ENCODE assay signal across 1 cellular context in the genomic region with DNA sequence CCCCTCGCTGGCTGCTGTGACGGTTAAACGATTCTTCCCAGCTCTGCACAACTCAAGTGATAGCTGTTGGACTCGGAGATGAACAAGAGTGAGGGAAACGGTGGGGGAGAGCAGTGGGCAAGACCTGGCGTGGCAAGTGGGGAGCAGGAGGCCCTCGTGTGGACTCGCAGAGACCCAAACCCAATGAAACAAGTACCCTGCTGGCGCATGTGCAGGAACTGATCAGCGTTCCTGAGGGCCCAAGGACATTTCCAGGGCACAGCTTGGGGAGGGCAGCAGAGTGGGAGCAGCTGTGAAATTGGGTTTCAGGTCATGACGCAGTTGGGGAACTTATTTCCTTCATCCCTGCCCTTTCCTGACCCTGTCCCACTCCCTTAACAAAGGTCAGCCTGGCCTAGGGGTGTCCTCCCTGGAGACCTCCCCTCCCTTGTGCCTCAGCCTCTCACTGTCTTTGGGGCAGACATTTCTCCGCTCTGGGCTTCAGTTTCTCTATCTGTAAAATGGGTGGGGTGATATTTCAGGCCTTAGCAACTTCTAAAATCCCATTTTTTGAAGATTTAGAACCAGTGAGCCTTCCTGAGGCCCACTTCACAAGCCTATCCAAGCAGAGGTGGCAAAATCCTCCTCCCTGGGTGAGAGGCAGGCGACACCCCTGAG.
TF ChIP-seq lines count a peak whose summit lies in the region.

No MANE protein-coding gene starts in this region.

TF ChIP-seq in GM23338, 12 proteins besides CTCF, POLR2A, EP300 and RAD21 (continued from another document):
- TF ChIP-seq, protein P1, sequence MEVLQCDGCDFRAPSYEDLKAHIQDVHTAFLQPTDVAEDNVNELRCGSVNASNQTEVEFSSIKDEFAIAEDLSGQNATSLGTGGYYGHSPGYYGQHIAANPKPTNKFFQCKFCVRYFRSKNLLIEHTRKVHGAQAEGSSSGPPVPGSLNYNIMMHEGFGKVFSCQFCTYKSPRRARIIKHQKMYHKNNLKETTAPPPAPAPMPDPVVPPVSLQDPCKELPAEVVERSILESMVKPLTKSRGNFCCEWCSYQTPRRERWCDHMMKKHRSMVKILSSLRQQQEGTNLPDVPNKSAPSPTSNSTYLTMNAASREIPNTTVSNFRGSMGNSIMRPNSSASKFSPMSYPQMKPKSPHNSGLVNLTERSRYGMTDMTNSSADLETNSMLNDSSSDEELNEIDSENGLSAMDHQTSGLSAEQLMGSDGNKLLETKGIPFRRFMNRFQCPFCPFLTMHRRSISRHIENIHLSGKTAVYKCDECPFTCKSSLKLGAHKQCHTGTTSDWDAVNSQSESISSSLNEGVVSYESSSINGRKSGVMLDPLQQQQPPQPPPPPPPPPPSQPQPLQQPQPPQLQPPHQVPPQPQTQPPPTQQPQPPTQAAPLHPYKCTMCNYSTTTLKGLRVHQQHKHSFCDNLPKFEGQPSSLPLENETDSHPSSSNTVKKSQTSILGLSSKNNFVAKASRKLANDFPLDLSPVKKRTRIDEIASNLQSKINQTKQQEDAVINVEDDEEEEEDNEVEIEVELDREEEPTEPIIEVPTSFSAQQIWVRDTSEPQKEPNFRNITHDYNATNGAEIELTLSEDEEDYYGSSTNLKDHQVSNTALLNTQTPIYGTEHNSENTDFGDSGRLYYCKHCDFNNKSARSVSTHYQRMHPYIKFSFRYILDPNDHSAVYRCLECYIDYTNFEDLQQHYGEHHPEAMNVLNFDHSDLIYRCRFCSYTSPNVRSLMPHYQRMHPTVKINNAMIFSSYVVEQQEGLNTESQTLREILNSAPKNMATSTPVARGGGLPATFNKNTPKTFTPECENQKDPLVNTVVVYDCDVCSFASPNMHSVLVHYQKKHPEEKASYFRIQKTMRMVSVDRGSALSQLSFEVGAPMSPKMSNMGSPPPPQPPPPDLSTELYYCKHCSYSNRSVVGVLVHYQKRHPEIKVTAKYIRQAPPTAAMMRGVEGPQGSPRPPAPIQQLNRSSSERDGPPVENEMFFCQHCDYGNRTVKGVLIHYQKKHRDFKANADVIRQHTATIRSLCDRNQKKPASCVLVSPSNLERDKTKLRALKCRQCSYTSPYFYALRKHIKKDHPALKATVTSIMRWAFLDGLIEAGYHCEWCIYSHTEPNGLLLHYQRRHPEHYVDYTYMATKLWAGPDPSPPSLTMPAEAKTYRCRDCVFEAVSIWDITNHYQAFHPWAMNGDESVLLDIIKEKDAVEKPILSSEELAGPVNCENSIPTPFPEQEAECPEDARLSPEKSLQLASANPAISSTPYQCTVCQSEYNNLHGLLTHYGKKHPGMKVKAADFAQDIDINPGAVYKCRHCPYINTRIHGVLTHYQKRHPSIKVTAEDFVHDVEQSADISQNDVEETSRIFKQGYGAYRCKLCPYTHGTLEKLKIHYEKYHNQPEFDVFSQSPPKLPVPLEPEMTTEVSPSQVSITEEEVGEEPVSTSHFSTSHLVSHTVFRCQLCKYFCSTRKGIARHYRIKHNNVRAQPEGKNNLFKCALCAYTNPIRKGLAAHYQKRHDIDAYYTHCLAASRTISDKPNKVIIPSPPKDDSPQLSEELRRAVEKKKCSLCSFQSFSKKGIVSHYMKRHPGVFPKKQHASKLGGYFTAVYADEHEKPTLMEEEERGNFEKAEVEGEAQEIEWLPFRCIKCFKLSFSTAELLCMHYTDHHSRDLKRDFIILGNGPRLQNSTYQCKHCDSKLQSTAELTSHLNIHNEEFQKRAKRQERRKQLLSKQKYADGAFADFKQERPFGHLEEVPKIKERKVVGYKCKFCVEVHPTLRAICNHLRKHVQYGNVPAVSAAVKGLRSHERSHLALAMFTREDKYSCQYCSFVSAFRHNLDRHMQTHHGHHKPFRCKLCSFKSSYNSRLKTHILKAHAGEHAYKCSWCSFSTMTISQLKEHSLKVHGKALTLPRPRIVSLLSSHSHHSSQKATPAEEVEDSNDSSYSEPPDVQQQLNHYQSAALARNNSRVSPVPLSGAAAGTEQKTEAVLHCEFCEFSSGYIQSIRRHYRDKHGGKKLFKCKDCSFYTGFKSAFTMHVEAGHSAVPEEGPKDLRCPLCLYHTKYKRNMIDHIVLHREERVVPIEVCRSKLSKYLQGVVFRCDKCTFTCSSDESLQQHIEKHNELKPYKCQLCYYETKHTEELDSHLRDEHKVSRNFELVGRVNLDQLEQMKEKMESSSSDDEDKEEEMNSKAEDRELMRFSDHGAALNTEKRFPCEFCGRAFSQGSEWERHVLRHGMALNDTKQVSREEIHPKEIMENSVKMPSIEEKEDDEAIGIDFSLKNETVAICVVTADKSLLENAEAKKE (CRISPR knock-in tag; IDR thresholded peaks at IDR 0.05) = no peak
- TF ChIP-seq JUNB (IDR thresholded peaks at IDR 0.05; ENCODE audit: unreplicated experiment) (no peak), NANOG (IDR thresholded peaks at IDR 0.05; ENCODE audit: borderline replicate concordance) (no peak), STAT1 (IDR thresholded peaks at IDR 0.05; ENCODE audit: unreplicated experiment) (no peak)
- TF ChIP-seq, protein P2, sequence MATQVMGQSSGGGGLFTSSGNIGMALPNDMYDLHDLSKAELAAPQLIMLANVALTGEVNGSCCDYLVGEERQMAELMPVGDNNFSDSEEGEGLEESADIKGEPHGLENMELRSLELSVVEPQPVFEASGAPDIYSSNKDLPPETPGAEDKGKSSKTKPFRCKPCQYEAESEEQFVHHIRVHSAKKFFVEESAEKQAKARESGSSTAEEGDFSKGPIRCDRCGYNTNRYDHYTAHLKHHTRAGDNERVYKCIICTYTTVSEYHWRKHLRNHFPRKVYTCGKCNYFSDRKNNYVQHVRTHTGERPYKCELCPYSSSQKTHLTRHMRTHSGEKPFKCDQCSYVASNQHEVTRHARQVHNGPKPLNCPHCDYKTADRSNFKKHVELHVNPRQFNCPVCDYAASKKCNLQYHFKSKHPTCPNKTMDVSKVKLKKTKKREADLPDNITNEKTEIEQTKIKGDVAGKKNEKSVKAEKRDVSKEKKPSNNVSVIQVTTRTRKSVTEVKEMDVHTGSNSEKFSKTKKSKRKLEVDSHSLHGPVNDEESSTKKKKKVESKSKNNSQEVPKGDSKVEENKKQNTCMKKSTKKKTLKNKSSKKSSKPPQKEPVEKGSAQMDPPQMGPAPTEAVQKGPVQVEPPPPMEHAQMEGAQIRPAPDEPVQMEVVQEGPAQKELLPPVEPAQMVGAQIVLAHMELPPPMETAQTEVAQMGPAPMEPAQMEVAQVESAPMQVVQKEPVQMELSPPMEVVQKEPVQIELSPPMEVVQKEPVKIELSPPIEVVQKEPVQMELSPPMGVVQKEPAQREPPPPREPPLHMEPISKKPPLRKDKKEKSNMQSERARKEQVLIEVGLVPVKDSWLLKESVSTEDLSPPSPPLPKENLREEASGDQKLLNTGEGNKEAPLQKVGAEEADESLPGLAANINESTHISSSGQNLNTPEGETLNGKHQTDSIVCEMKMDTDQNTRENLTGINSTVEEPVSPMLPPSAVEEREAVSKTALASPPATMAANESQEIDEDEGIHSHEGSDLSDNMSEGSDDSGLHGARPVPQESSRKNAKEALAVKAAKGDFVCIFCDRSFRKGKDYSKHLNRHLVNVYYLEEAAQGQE (IDR thresholded peaks at IDR 0.05; ENCODE audit: unreplicated experiment) = no peak
